9 cellular contexts compared by ENCODE assay signal in the genomic region with DNA sequence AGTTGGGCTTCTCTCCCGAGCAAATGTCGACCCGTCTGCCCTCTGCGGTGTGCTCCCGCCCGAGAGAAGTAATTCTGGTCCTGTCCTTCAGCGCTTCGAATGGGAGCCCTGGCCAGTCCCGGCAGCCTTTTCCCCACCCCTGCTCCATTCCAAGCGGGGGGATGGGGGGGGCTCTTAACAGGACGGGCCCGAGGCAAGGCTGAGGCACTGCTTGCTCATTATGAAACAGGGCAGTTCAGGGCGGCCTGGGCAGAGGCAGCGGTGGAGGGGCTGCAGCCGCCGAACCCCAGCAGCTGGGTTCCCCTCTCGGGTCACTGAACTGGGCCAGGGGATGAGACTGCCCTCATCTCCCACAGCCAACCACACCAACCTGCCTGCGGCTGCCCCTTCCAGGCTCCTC. TPM values are rescaled to one million over a fixed set of nuclear protein-coding genes. Genes with fewer than 3 reads are reported as not detected.
DNase-seq lines count a peak whose midpoint lies in the region; ATAC-seq and TF ChIP-seq lines count a peak whose summit lies in the region.
"Had no signal": no experiment of that assay in that cellular context is flagged by ENCODE, and none has a peak within 500 bp of the region (broad histone marks: within the 10 kb centered on the region; RNA-seq: fewer than 3 reads in every experiment).

No MANE protein-coding gene starts in this region.

- ATAC-seq in esophagus mucosa (peak; percentile 22), right lobe of liver (peak; percentile 43 to 52 (median 48))
- no peak for ATAC-seq in stimulated activated naive B cell treated with anti-CD40 and anti-IgM and Interleukin-4, amounts not matched to agents 10 μg/mL and 1 μg/mL and 100 μg/mL, for 72 hours (replicated peaks)

- no peaks in the 10 kb centered on the region for H3K27me3 ChIP-seq in right lobe of liver
- no peaks in the 10 kb centered on the region for H3K27me3 ChIP-seq in thyroid gland

- H3K9me3 ChIP-seq in right lobe of liver (no peaks in the 10 kb centered on the region), thyroid gland (no peaks in the 10 kb centered on the region)

- H3K27ac Mint-ChIP-seq in stimulated activated naive B cell treated with anti-CD40 and anti-IgM and Interleukin-4, amounts not matched to agents 10 μg/mL and 1 μg/mL and 100 μg/mL, for 72 hours: no peak overlapping the region

- peak overlapping the region in 2 of 3 donors; percentile 21 to 43 for H3K4me3 ChIP-seq in right lobe of liver
- H3K4me3 ChIP-seq in thyroid gland (replicated peaks in 1 of 3): no peak overlapping the region

- WGBS in right lobe of liver (ENCODE audit: insufficient coverage, low coverage, low lambda C conversion rate, missing lambda C conversion rate): 28% methylated on average over 7 of the region's 18 CpGs
- WGBS in thyroid gland, 2 donors: 13 to 23% methylated on average over 15 to 18 of the region's 18 CpGs

- no peak overlapping the region for H3K4me3 Mint-ChIP-seq in stimulated activated naive B cell treated with anti-CD40 and anti-IgM and Interleukin-4, amounts not matched to agents 10 μg/mL and 1 μg/mL and 100 μg/mL, for 72 hours

- H3K27me3 Mint-ChIP-seq in stimulated activated naive B cell treated with anti-CD40 and anti-IgM and Interleukin-4, amounts not matched to agents 10 μg/mL and 1 μg/mL and 100 μg/mL, for 72 hours: peaks cover 0 to 5% of the 10 kb centered on the region in 2 donors

- no peaks in the 10 kb centered on the region for H3K36me3 ChIP-seq in right lobe of liver
- H3K36me3 ChIP-seq in thyroid gland: no peaks in the 10 kb centered on the region

- H3K9me3 Mint-ChIP-seq in stimulated activated naive B cell treated with anti-CD40 and anti-IgM and Interleukin-4, amounts not matched to agents 10 μg/mL and 1 μg/mL and 100 μg/mL, for 72 hours: no peaks in the 10 kb centered on the region

- H3K27ac ChIP-seq in right lobe of liver (peak overlapping the region in 2 of 3 donors; percentile 44 to 73), thyroid gland (no peak overlapping the region)
- H3K27ac ChIP-seq: KMS-11 had no signal

- peak; percentile 48 for DNase-seq in NCI-H2227 (lab: John Stamatoyannopoulos, UW; ENCODE audit: unreplicated experiment)
- DNase-seq in right lobe of liver: peak; percentile 25 to 62 (median 62)
- DNase-seq in thyroid gland: peak; percentile 53 to 67
- no peak for DNase-seq in NK-92 (lab: John Stamatoyannopoulos, UW; ENCODE audit: unreplicated experiment)
- no peak for DNase-seq in epidermal melanocyte (ENCODE audit: insufficient read length, low spot score)
- no peak for DNase-seq in stimulated activated naive B cell treated with anti-CD40 and anti-IgM and Interleukin-4, amounts not matched to agents 10 μg/mL and 1 μg/mL and 100 μg/mL, for 72 hours
- no peak for DNase-seq in stimulated activated CD4-positive, alpha-beta T cell treated with anti-CD3 and anti-CD28 coated beads, Interleukin-2, amount 100 ng/mL, for 48 hours

- H3K4me1 ChIP-seq in right lobe of liver: peaks cover 0 to 37% (median 13%) of the 10 kb centered on the region in 4 donors
- peaks cover 8% of the 10 kb centered on the region in 2 donors for H3K4me1 ChIP-seq in thyroid gland

- no peak for TF ChIP-seq CTCF in right lobe of liver (IDR thresholded peaks at IDR 0.05)
- TF ChIP-seq CTCF in thyroid gland (IDR thresholded peaks at IDR 0.05): no peak

- no peaks in the 10 kb centered on the region for H3K36me3 Mint-ChIP-seq in stimulated activated naive B cell treated with anti-CD40 and anti-IgM and Interleukin-4, amounts not matched to agents 10 μg/mL and 1 μg/mL and 100 μg/mL, for 72 hours

- intact Hi-C loops in right lobe of liver (cut with DNase I) (no loop called here), thyroid gland (cut with DNase I) (no loop called here)

- peaks cover 0 to 6% of the 10 kb centered on the region in 2 donors for H3K4me1 Mint-ChIP-seq in stimulated activated naive B cell treated with anti-CD40 and anti-IgM and Interleukin-4, amounts not matched to agents 10 μg/mL and 1 μg/mL and 100 μg/mL, for 72 hours

- no peak for TF ChIP-seq POLR2A in right lobe of liver (IDR thresholded peaks at IDR 0.05)
- no peak for TF ChIP-seq POLR2A in thyroid gland (IDR thresholded peaks at IDR 0.05)

RNA-seq across cellular contexts. Expression of a gene that starts 9.2 kb away (rescaled TPM):
- total RNA-seq in esophagus mucosa (3.1 TPM), right lobe of liver (1 to 10 TPM in 5 of 6 experiments, under 1 TPM in 1; 0.75 to 2.9 (median 2.1) TPM), thyroid gland (10 to 100 TPM in 1 of 4 donors, 1 to 10 TPM in 3; 7.4 to 12.9 (median 8.8) TPM)

RNA-seq across cellular contexts. Expression of a gene that starts 15.8 kb away (rescaled TPM):
- 17.5 TPM for total RNA-seq in esophagus mucosa
- 10 to 100 TPM; 19.2 to 42.8 (median 23.7) TPM for total RNA-seq in right lobe of liver
- 10 to 100 TPM; 17.6 to 28.4 (median 21.4) TPM for total RNA-seq in thyroid gland

RNA-seq across cellular contexts. Expression of a gene that starts 27.4 kb away (rescaled TPM):
- total RNA-seq in esophagus mucosa: 16.7 TPM
- 10 to 100 TPM in 2 of 6 experiments, 1 to 10 TPM in 4; 7.2 to 11.2 (median 8.6) TPM for total RNA-seq in right lobe of liver
- 10 to 100 TPM; 23.1 to 56.5 (median 29.0) TPM for total RNA-seq in thyroid gland

Comparison
In these comparisons a context has a peak if more than half of its experiments do, and no peak if none do; other contexts are left out.
1. DNase-seq: peak in NCI-H2227 (single experiment), right lobe of liver (3 of 3) and thyroid gland (2 of 2); none in NK-92 (single experiment), epidermal melanocyte (single experiment), stimulated activated naive B cell treated with anti-CD40 and anti-IgM and Interleukin-4, amounts not matched to agents 10 μg/mL and 1 μg/mL and 100 μg/mL, for 72 hours (single experiment) and stimulated activated CD4-positive, alpha-beta T cell treated with anti-CD3 and anti-CD28 coated beads, Interleukin-2, amount 100 ng/mL, for 48 hours (0 of 2).
2. ATAC-seq: peak in esophagus mucosa (single experiment) and right lobe of liver (4 of 4); none in stimulated activated naive B cell treated with anti-CD40 and anti-IgM and Interleukin-4, amounts not matched to agents 10 μg/mL and 1 μg/mL and 100 μg/mL, for 72 hours (0 of 2).
3. H3K27ac ChIP-seq: peak in right lobe of liver (2 of 3); none in thyroid gland (0 of 3).
4. H3K4me3 ChIP-seq: peak in right lobe of liver (2 of 3); none in thyroid gland (0 of 3).